13 cellular contexts compared by ENCODE assay signal in genomic region chr1:23563755-23564374, GRCh38. TPM values are rescaled to one million over a fixed set of nuclear protein-coding genes. Genes with fewer than 3 reads are reported as not detected.
A peak's percentile ranks its signal among the peaks of the same experiment; 100 is the strongest.
DNase-seq lines count a peak whose midpoint lies in the region; ATAC-seq and TF ChIP-seq lines count a peak whose summit lies in the region.
"Had no signal": no experiment of that assay in that cellular context is flagged by ENCODE, and none has a peak within 500 bp of the region (broad histone marks: within the 10 kb centered on the region; RNA-seq: fewer than 3 reads in every experiment).

No MANE protein-coding gene starts in this region.

- H3K9me2 ChIP-seq in HCT116 (ENCODE audit: insufficient read depth) (no peaks in the 10 kb centered on the region), OCI-LY7 (ENCODE audit: insufficient read depth, low read length) (no peaks in the 10 kb centered on the region)

- peaks cover 7 to 15% of the 10 kb centered on the region in 2 donors for H3K36me3 Mint-ChIP-seq in activated naive CD4-positive, alpha-beta T cell treated with anti-CD3 and anti-CD28 coated beads, Interleukin-2, amount 50 U/mL, for 72 hours

- DNase-seq in HCT116 (ENCODE audit: low read depth, low spot score) (no peak), breast epithelium (ENCODE audit: low spot score in 2 of 2) (no peak), suprapubic skin (ENCODE audit: low spot score in 2 of 2) (no peak), OCI-LY7 (ENCODE audit: low spot score) (no peak), NCI-H446 treated with DMSO at 0.1 percent for 48 hours (lab: John Stamatoyannopoulos, UW) (no peak)
- DNase-seq in activated naive CD4-positive, alpha-beta T cell treated with anti-CD3 and anti-CD28 coated beads, Interleukin-2, amount 50 U/mL, for 72 hours (ENCODE audit: low spot score in 2 of 2), result no peak
- DNase-seq: activated CD4-positive, alpha-beta T cell treated with anti-CD3 and anti-CD28 coated beads, Interleukin-2, amount 50 U/mL, for 4 hours; activated naive CD8-positive, alpha-beta T cell treated with anti-CD3 and anti-CD28 coated beads, Interleukin-2, amount 10 ng/mL, durations not matched to agents 7 days and 5 days; DMS79; Karpas-422 had no signal

- no peak for TF ChIP-seq EP300 in suprapubic skin (IDR thresholded peaks at IDR 0.05)

- H3K4me3 ChIP-seq in HCT116 (replicated peaks in 1 of 2; ENCODE audit: low read depth in 1 of 2, low read length in 2 of 2), result 0 out of 4 replicates have a peak overlapping the region, but pooled peaks of 1 of the 2 experiments have one; percentile 9
- no peak overlapping the region for H3K4me3 ChIP-seq in breast epithelium
- no peak overlapping the region for H3K4me3 ChIP-seq in mucosa of rectum (ENCODE audit: low read length in 2 of 2)
- H3K4me3 ChIP-seq in suprapubic skin, result no peak overlapping the region
- H3K4me3 ChIP-seq in OCI-LY7 (ENCODE audit: low read depth, low read length, poor library complexity, severe bottlenecking), result no peak overlapping the region

- POLR2A ChIA-PET in HCT116 (lab: Charles Lee) (interaction anchor here (1.2 kb wide), 1 partner anchor 12 kb away, joined by 5 read pairs; no protein-coding TSS in a partner anchor), OCI-LY7 (lab: Charles Lee) (interaction anchor here (0.7 to 12.1 kb wide), 7 partner anchors 7 to 1283 kb away, joined by 3 to 259 read pairs (median 5); no protein-coding TSS in a partner anchor)

- H3K9ac ChIP-seq in HCT116 (ENCODE audit: low read length), result peak overlapping the region; percentile 26
- H3K9ac ChIP-seq in mucosa of rectum (ENCODE audit: low read depth in 1 of 2, low read length in 2 of 2), result no peak overlapping the region

- H3K4me1 ChIP-seq in HCT116 (ENCODE audit: control insufficient read depth in 1 of 2, insufficient read depth in 2 of 2, low read length in 2 of 2) (peaks cover 48 to 69% of the 10 kb centered on the region in 2 experiments), breast epithelium (peaks cover 3 to 7% of the 10 kb centered on the region in 2 donors), mucosa of rectum (ENCODE audit: control insufficient read depth in 2 of 2, insufficient read depth in 2 of 2, low read length in 2 of 2) (peaks cover 41 to 47% of the 10 kb centered on the region in 2 donors), suprapubic skin (peaks cover 69% of the 10 kb centered on the region), OCI-LY7 (ENCODE audit: insufficient read depth, low read length, poor library complexity, severe bottlenecking) (peaks cover 75% of the 10 kb centered on the region)

- peak overlapping the region; percentile 5 for H2AFZ ChIP-seq in HCT116 (ENCODE audit: low read depth, low read length, poor library complexity, severe bottlenecking)
- no peak overlapping the region for H2AFZ ChIP-seq in OCI-LY7 (ENCODE audit: low read length)

- H3K27ac Mint-ChIP-seq in activated naive CD4-positive, alpha-beta T cell treated with anti-CD3 and anti-CD28 coated beads, Interleukin-2, amount 50 U/mL, for 72 hours, result no peak overlapping the region

- H3K27ac ChIP-seq in HCT116 (ENCODE audit: low read depth, low read length) (peak overlapping the region; percentile 7; the same call in 1 of the 2 replicates), breast epithelium (peak overlapping the region; percentile 83 to 94), mucosa of rectum (ENCODE audit: low read depth in 2 of 2, low read length in 2 of 2) (peak overlapping the region; percentile 98 to 99), suprapubic skin (peak overlapping the region; percentile 91), OCI-LY7 (ENCODE audit: low read depth, low read length, poor library complexity, severe bottlenecking) (no peak overlapping the region)

- RAD21 ChIA-PET in HCT116 (lab: Charles Lee; ENCODE audit: low non-redundant PET in 1 of 2, low total read pairs in 2 of 2, uncharacterized antibody in 2 of 2, unreplicated experiment in 2 of 2), result no interaction called here

- TF ChIP-seq POLR2A in HCT116 (IDR thresholded peaks at IDR 0.05; ENCODE audit: borderline replicate concordance, extremely low read depth, insufficient read depth, insufficient read length) (no peak), breast epithelium (IDR thresholded peaks at IDR 0.05) (no peak), suprapubic skin (IDR thresholded peaks at IDR 0.05) (no peak)

- no peaks in the 10 kb centered on the region; the same call in 1 of the 2 replicates for H4K20me1 ChIP-seq in HCT116 (ENCODE audit: insufficient read depth)
- H4K20me1 ChIP-seq in OCI-LY7 (ENCODE audit: insufficient read depth, low read length), result peaks cover 3% of the 10 kb centered on the region

- no peak for ATAC-seq in HCT116
- ATAC-seq in GM21737 (IDR thresholded peaks at IDR 0.05; ENCODE audit: unreplicated experiment), result no peak
- ATAC-seq in activated naive CD4-positive, alpha-beta T cell treated with anti-CD3 and anti-CD28 coated beads, Interleukin-2, amount 50 U/mL, for 72 hours, result no peak
- ATAC-seq: esophagus mucosa had no signal

- no peaks in the 10 kb centered on the region for H3K9me3 Mint-ChIP-seq in activated naive CD4-positive, alpha-beta T cell treated with anti-CD3 and anti-CD28 coated beads, Interleukin-2, amount 50 U/mL, for 72 hours
- H3K9me3 Mint-ChIP-seq: activated naive CD8-positive, alpha-beta T cell treated with anti-CD3 and anti-CD28 coated beads, Interleukin-2, amount 10 ng/mL, durations not matched to agents 7 days and 5 days had no signal

- CTCF ChIA-PET in HCT116 (lab: Charles Lee), result interaction anchor here (1.3 to 1.4 kb wide), 2 partner anchors 71 to 73 kb away, joined by 5 read pairs; no protein-coding TSS in a partner anchor
- CTCF ChIA-PET in OCI-LY7 (lab: Charles Lee; ENCODE audit: unreplicated experiment), result no interaction called here

- TF ChIP-seq CTCF in HCT116 (IDR thresholded peaks at IDR 0.05 in 2 of 3, conservative IDR thresholded peaks at IDR 0.05 in 1 of 3; ENCODE audit: borderline replicate concordance in 1 of 3, insufficient read depth in 1 of 3, low read depth in 2 of 3, low read length in 2 of 3), result no peak
- no peak for TF ChIP-seq CTCF in breast epithelium (IDR thresholded peaks at IDR 0.05)
- no peak for TF ChIP-seq CTCF in suprapubic skin (IDR thresholded peaks at IDR 0.05)
- no peak for TF ChIP-seq CTCF in OCI-LY7 (conservative IDR thresholded peaks at IDR 0.05; ENCODE audit: low read length)

- 89% methylated on average over 3 of the region's 3 CpGs for WGBS in suprapubic skin

- H3K4me2 ChIP-seq in HCT116 (ENCODE audit: low read length) (peak overlapping the region; percentile 49), OCI-LY7 (ENCODE audit: low read length) (no peak overlapping the region)

- H3K27me3 ChIP-seq in HCT116 (ENCODE audit: insufficient read depth, low read length) (no peaks in the 10 kb centered on the region), breast epithelium (no peaks in the 10 kb centered on the region), mucosa of rectum (ENCODE audit: control insufficient read depth in 2 of 2, insufficient read depth in 2 of 2, low read length in 2 of 2) (no peaks in the 10 kb centered on the region), suprapubic skin (no peaks in the 10 kb centered on the region)

- intact Hi-C loops in HCT116 (cut with micrococcal nuclease) (no loop called here), breast epithelium (cut with DNase I; ENCODE audit: low total_unique reads) (no loop called here), OCI-LY7 (cut with micrococcal nuclease; ENCODE audit: unreplicated experiment) (no loop called here)

- TF ChIP-seq RAD21 in HCT116 (IDR thresholded peaks at IDR 0.05; ENCODE audit: low read depth), result no peak

- BruUV-seq in HCT116 (replicated peaks; lab: Mats Ljungman, UMichigan) (no TSS peak), OCI-LY7 (replicated peaks; lab: Mats Ljungman, UMichigan) (no TSS peak)

- H3K9me3 ChIP-seq in HCT116 (ENCODE audit: control insufficient read depth in 1 of 2, insufficient read depth in 1 of 2, low read depth in 1 of 2, low read length in 2 of 2) (no peaks in the 10 kb centered on the region), breast epithelium (no peaks in the 10 kb centered on the region), mucosa of rectum (ENCODE audit: control insufficient read depth in 2 of 2, low read length in 2 of 2) (no peaks in the 10 kb centered on the region), suprapubic skin (no peaks in the 10 kb centered on the region), OCI-LY7 (ENCODE audit: low read length) (no peaks in the 10 kb centered on the region)

- H3K36me3 ChIP-seq in HCT116 (ENCODE audit: control insufficient read depth in 1 of 2, insufficient read depth in 2 of 2, low read length in 2 of 2) (no peaks in the 10 kb centered on the region), breast epithelium (no peaks in the 10 kb centered on the region), mucosa of rectum (ENCODE audit: control insufficient read depth in 2 of 2, insufficient read depth in 2 of 2, low read length in 2 of 2) (no peaks in the 10 kb centered on the region), suprapubic skin (no peaks in the 10 kb centered on the region), OCI-LY7 (ENCODE audit: insufficient read depth, low read length) (peaks cover 4% of the 10 kb centered on the region)

- H3K79me2 ChIP-seq in HCT116 (ENCODE audit: insufficient read depth, low read length) (peaks cover 4% of the 10 kb centered on the region), OCI-LY7 (ENCODE audit: insufficient read depth, low read depth, low read length) (peaks cover 28% of the 10 kb centered on the region)

TF ChIP-seq in HCT116, 20 proteins besides CTCF, POLR2A, EP300 and RAD21 (continues in another document):
- no peak for TF ChIP-seq FOSL1 (IDR thresholded peaks at IDR 0.05; ENCODE audit: low read depth)
- TF ChIP-seq TCF7L2 (IDR thresholded peaks at IDR 0.05; ENCODE audit: borderline replicate concordance, extremely low read depth, insufficient read depth, insufficient read length), result no peak
- no peak for TF ChIP-seq SRF (IDR thresholded peaks at IDR 0.05; ENCODE audit: low read depth)
- TF ChIP-seq SP1 (IDR thresholded peaks at IDR 0.05; ENCODE audit: low read depth), result no peak
- no peak for TF ChIP-seq EGR1 (IDR thresholded peaks at IDR 0.05; ENCODE audit: low read depth)
- TF ChIP-seq ELF1 (IDR thresholded peaks at IDR 0.05; ENCODE audit: borderline replicate concordance, low read depth), result no peak

RNA-seq across cellular contexts. Expression of gene ID3, which starts 4.6 kb away (rescaled TPM):
- total RNA-seq in HCT116 (2021; ENCODE audit: unreplicated experiment) (183 TPM), breast epithelium (100 to 1,000 TPM in 1 of 3 donors, 10 to 100 TPM in 2; 79.9 to 133 (median 90.9) TPM), suprapubic skin (100 to 1,000 TPM in 3 of 4 donors, 10 to 100 TPM in 1; 91.1 to 194 (median 149) TPM), OCI-LY7 (2022) (621 and 629 TPM in 2 replicates)
- 116 and 167 TPM in 2 replicates for polyA plus RNA-seq in HCT116 (2012)
- total RNA-seq in OCI-LY7 (2014; rRNA removed; shearing (Covaris generic)), result 1,286 and 1,658 TPM in 2 replicates
- 100 to 1,000 TPM in 1 of 2 donors, 10 to 100 TPM in 1; 31.5 to 290 TPM for total RNA-seq in activated naive CD4-positive, alpha-beta T cell treated with anti-CD3 and anti-CD28 coated beads, Interleukin-2, amount 50 U/mL, for 72 hours

RNA-seq across cellular contexts. Expression of gene E2F2, which starts 32.8 kb away (rescaled TPM):
- total RNA-seq in HCT116 (2021; ENCODE audit: unreplicated experiment), result 16.3 TPM
- polyA plus RNA-seq in HCT116 (2012), result 4.0 and 5.3 TPM in 2 replicates
- total RNA-seq in breast epithelium, result under 1 TPM; under 0.01 to 0.73 (median 0.33) TPM
- total RNA-seq in suprapubic skin, result 10 to 100 TPM in 2 of 4 donors, 1 to 10 TPM in 2; 4.5 to 12.9 (median 8.4) TPM
- total RNA-seq in OCI-LY7 (2014; rRNA removed; shearing (Covaris generic)), result 176 and 203 TPM in 2 replicates
- 212 and 224 TPM in 2 replicates for total RNA-seq in OCI-LY7 (2022)
- total RNA-seq in activated naive CD4-positive, alpha-beta T cell treated with anti-CD3 and anti-CD28 coated beads, Interleukin-2, amount 50 U/mL, for 72 hours, result 10 to 100 TPM; 19.3 to 23.2 TPM

Comparison
In these comparisons a context has a peak if more than half of its experiments do, and no peak if none do; other contexts are left out.
1. RNA of gene E2F2, which starts 32.8 kb away (total RNA-seq): 176 to 224 TPM in OCI-LY7; 19.3 to 23.2 TPM in activated naive CD4-positive, alpha-beta T cell treated with anti-CD3 and anti-CD28 coated beads, Interleukin-2, amount 50 U/mL, for 72 hours, 16.3 TPM in HCT116 (single experiment), 4.5 to 12.9 TPM in suprapubic skin and under 0.01 to 0.73 TPM in breast epithelium; every median in the first group is over 4 times any median in the second.